ENCODE assay signal across 6 cellular contexts in genomic region chr4:141415651-141416050, GRCh38.
"Had no signal": no experiment of that assay in that cellular context is flagged by ENCODE, and none has a peak within 500 bp of the region (broad histone marks: within the 10 kb centered on the region; RNA-seq: fewer than 3 reads in every experiment).

No MANE protein-coding gene starts in this region.

- DNase-seq: KBM-7, KG1 had no signal

- H3K9ac ChIP-seq: KMS-11 had no signal

- H3K4me3 ChIP-seq: K562 had no signal

- H3K4me2 ChIP-seq: KMS-11 had no signal

- H3K27ac ChIP-seq: HL-60, KMS-11 had no signal

- ATAC-seq: HepG2, K562 had no signal
